26 cellular contexts compared by ENCODE assay signal in the genomic region with DNA sequence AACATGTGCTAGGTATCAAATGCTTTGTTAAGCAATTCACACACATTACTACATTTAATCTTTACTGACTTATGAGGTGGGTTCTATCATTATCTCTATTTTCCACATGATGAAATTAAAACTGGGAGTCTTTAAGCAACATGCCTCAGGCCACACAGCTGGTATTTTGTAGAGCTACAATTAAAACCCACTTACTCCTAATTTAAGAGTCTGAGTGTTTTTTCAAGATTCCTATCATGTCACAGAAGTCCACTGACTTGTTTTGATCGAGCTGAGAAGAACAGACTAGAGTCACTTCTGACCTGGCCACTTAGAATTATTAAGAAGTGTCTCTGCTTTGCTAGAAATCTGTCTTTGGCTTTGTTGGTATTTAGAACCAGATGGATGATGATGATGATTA.
"Had no signal": no experiment of that assay in that cellular context is flagged by ENCODE, and none has a peak within 500 bp of the region (broad histone marks: within the 10 kb centered on the region; RNA-seq: fewer than 3 reads in every experiment).

No MANE protein-coding gene starts in this region.

- H3K27me3 ChIP-seq: esophagus muscularis mucosa, gastroesophageal sphincter, neutrophil, pancreas, right lobe of liver, suprapubic skin, vagina had no signal

- H3K4me2 ChIP-seq: hepatocyte had no signal

- H3K79me2 ChIP-seq: hepatocyte had no signal

- DNase-seq: dermis blood vessel endothelial cell; effector memory CD4-positive, alpha-beta T cell; foreskin keratinocyte; heart left ventricle; kidney; mucosa of descending colon; naive B cell; pancreas; retina; right lobe of liver; small intestine; stimulated activated CD4-positive, alpha-beta T cell treated with anti-CD3 and anti-CD28 coated beads, Interleukin-15, amount 100 ng/mL, for 24 hours; stimulated activated CD4-positive, alpha-beta T cell treated with anti-CD3 and anti-CD28 coated beads, Interleukin-2, amount 100 ng/mL, for 48 hours; stimulated activated CD8-positive, alpha-beta memory T cell treated with anti-CD3 and anti-CD28 coated beads, Interleukin-4, amount 100 ng/mL, for 48 hours; stimulated activated naive CD4-positive, alpha-beta T cell; stimulated activated naive CD8-positive, alpha-beta T cell treated with anti-CD3 and anti-CD28 coated beads, Interleukin-15, amount 100 ng/mL, for 72 hours; trophoblast cell had no signal

- H3K4me1 ChIP-seq: esophagus muscularis mucosa, foreskin keratinocyte, gastroesophageal sphincter, heart left ventricle, pancreas, right lobe of liver, suprapubic skin, vagina had no signal

- H2AFZ ChIP-seq: hepatocyte had no signal

- ATAC-seq: foreskin keratinocyte; gastroesophageal sphincter; heart left ventricle; left lobe of liver; mucosa of descending colon; natural killer cell treated with Interleukin-12 subunit alpha and Interleukin-12 subunit beta and Interleukin-15 and Interleukin-18, amount 100 ng/mL, for 72 hours; pancreas; right lobe of liver; stimulated activated naive CD8-positive, alpha-beta T cell treated with anti-CD3 and anti-CD28 coated beads, Interleukin-15, amount 100 ng/mL, for 72 hours had no signal

- H3K27ac ChIP-seq: esophagus muscularis mucosa, foreskin keratinocyte, gastroesophageal sphincter, heart left ventricle, hepatocyte, neutrophil, pancreas, right lobe of liver, suprapubic skin, vagina had no signal

- H3K9me3 ChIP-seq: esophagus muscularis mucosa, gastroesophageal sphincter, heart left ventricle, mucosa of descending colon, neutrophil, pancreas, right lobe of liver, suprapubic skin, vagina had no signal

- H3K36me3 ChIP-seq: esophagus muscularis mucosa, gastroesophageal sphincter, heart left ventricle, neutrophil, pancreas, right lobe of liver, suprapubic skin, vagina had no signal

- H3K4me3 ChIP-seq: esophagus muscularis mucosa, gastroesophageal sphincter, heart left ventricle, hepatocyte, lung, mucosa of descending colon, pancreas, right lobe of liver, suprapubic skin, vagina had no signal
